Comparison of ENCODE assay signal across 17 cellular contexts in the genomic region with DNA sequence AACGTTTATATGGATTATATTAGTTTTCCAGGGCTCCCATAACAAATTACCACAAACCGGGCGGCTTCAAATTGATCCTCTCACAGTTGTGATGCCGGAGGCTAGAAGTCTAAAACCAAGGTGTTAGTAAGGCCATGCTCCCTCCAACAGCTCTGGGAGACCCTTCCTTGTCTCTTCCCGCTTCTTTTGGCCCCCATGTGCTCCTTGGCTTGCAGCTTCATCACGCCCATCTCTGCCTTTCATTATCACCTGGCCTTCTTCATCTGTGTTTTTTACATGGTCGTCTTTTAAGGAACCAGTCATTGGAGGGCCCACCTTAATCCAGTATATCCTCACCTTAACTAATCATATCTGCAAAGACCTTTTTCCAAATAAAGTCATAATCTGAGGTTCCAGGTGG. TPM values are rescaled to one million over a fixed set of nuclear protein-coding genes. Genes with fewer than 3 reads are reported as not detected.
A peak's percentile ranks its signal among the peaks of the same experiment; 100 is the strongest.
DNase-seq lines count a peak whose midpoint lies in the region; ATAC-seq, FAIRE-seq and TF ChIP-seq lines count a peak whose summit lies in the region.
"Had no signal": no experiment of that assay in that cellular context is flagged by ENCODE, and none has a peak within 500 bp of the region (broad histone marks: within the 10 kb centered on the region; RNA-seq: fewer than 3 reads in every experiment).

No MANE protein-coding gene starts in this region.

- H3K27me3 Mint-ChIP-seq in CD4-positive, alpha-beta T cell: no peaks in the 10 kb centered on the region
- H3K27me3 Mint-ChIP-seq in CD8-positive, alpha-beta memory T cell: no peaks in the 10 kb centered on the region

- no peak for TF ChIP-seq RAD21 in K562 (CRISPR knock-in tag; conservative IDR thresholded peaks at IDR 0.05 in 1 of 2, IDR thresholded peaks at IDR 0.05 in 1 of 2)

- TF ChIP-seq CTCF in CD4-positive, alpha-beta T cell (IDR thresholded peaks at IDR 0.05): no peak
- no peak for TF ChIP-seq CTCF in K562 (IDR thresholded peaks at IDR 0.05 in 2 of 3, conservative IDR thresholded peaks at IDR 0.05 in 1 of 3; ENCODE audit: insufficient read depth in 2 of 3, low read depth in 1 of 3, low read length in 3 of 3)

- no peaks in the 10 kb centered on the region for H3K9me3 ChIP-seq in CD4-positive, alpha-beta T cell (ENCODE audit: control insufficient read depth, low read length)
- H3K9me3 ChIP-seq in K562 (replicated peaks; ENCODE audit: control insufficient read depth, insufficient read depth, low read depth, low read length): no peaks in the 10 kb centered on the region
- H3K9me3 ChIP-seq in CD8-positive, alpha-beta memory T cell (ENCODE audit: low read length): no peaks in the 10 kb centered on the region
- H3K9me3 ChIP-seq: HAP-1 had no signal

- H3K9me3 Mint-ChIP-seq in CD4-positive, alpha-beta T cell: no peaks in the 10 kb centered on the region
- peaks cover 0 to 1% (median 0%) of the 10 kb centered on the region in 5 donors for H3K9me3 Mint-ChIP-seq in CD8-positive, alpha-beta memory T cell
- H3K9me3 Mint-ChIP-seq: CD8-positive, alpha-beta T cell; GM23338 had no signal

- POLR2A ChIA-PET in CD4-positive, alpha-beta T cell (lab: Charles Lee): no interaction called here
- POLR2A ChIA-PET in HEK293T (lab: Yijun Ruan, JAX): no interaction called here
- POLR2A ChIA-PET in K562 (lab: Yijun Ruan, JAX): interaction anchor here (0.6 kb wide), 1 partner anchor 8 kb away, joined by 5 read pairs; no protein-coding TSS in a partner anchor
- POLR2A ChIA-PET in CD8-positive, alpha-beta memory T cell (lab: Charles Lee): no interaction called here

- H3K4me3 Mint-ChIP-seq in CD4-positive, alpha-beta T cell: peak overlapping the region; percentile 40
- no peak overlapping the region for H3K4me3 Mint-ChIP-seq in CD8-positive, alpha-beta memory T cell
- H3K4me3 Mint-ChIP-seq: CD8-positive, alpha-beta T cell; GM23338 had no signal

- H3K79me2 ChIP-seq in K562 (ENCODE audit: control insufficient read depth, insufficient read depth, low read length): peaks cover 68% of the 10 kb centered on the region

- no peak for DNase-seq in CD4-positive, alpha-beta T cell
- DNase-seq in HEK293T (ENCODE audit: extremely low spot score) (no peak), K562 (ENCODE audit: extremely low read depth in 1 of 4, low spot score in 3 of 4) (no peak), SIG-M5 (lab: John Stamatoyannopoulos, UW) (no peak)
- no peak for DNase-seq in CD8-positive, alpha-beta memory T cell
- DNase-seq: C1 segment of cervical spinal cord; CD8-positive, alpha-beta T cell; DMS 273 treated with DMSO at 0.1 percent for 48 hours; DMS79; EL; GDM1 had no signal

- peaks cover 3% of the 10 kb centered on the region for H3K9me1 ChIP-seq in K562 (ENCODE audit: control insufficient read depth, insufficient read depth, low read length)

- H3K36me3 Mint-ChIP-seq in CD4-positive, alpha-beta T cell (ENCODE audit: low read depth): peaks cover 3% of the 10 kb centered on the region
- peaks cover 7 to 17% (median 8%) of the 10 kb centered on the region in 3 donors for H3K36me3 Mint-ChIP-seq in CD8-positive, alpha-beta memory T cell

- TF ChIP-seq POLR2A in K562 (conservative IDR thresholded peaks at IDR 0.05): no peak

- H2AFZ ChIP-seq in K562 (ENCODE audit: low read depth, low read length): no peak overlapping the region
- H2AFZ ChIP-seq: GM23338 had no signal

- peaks cover 0 to 28% of the 10 kb centered on the region in 2 experiments; a peak in 4 of 5 replicates for H3K4me1 ChIP-seq in K562 (replicated peaks in 1 of 2; ENCODE audit: control insufficient read depth in 2 of 2, insufficient read depth in 2 of 2, low read length in 2 of 2)
- peaks cover 38% of the 10 kb centered on the region for H3K4me1 ChIP-seq in CD8-positive, alpha-beta memory T cell (ENCODE audit: insufficient read depth, low read length)

- peaks cover 84% of the 10 kb centered on the region for H3K4me1 Mint-ChIP-seq in CD4-positive, alpha-beta T cell (ENCODE audit: low read depth)
- H3K4me1 Mint-ChIP-seq in CD8-positive, alpha-beta memory T cell: peaks cover 65 to 91% (median 85%) of the 10 kb centered on the region in 3 donors

- H3K4me3 ChIP-seq in K562: no peak overlapping the region
- no peak overlapping the region for H3K4me3 ChIP-seq in CD8-positive, alpha-beta memory T cell (ENCODE audit: low read length)
- H3K4me3 ChIP-seq: GM12878, GM23338, HAP-1 had no signal

- no peak for FAIRE-seq in K562 (lab: Jason Lieb, UNC)
- FAIRE-seq: GM12878, GM19239, H54 had no signal

- no peak for ATAC-seq in CD4-positive, alpha-beta T cell (ENCODE audit: poor library complexity)
- ATAC-seq in K562 (no peak), GM21360 (IDR thresholded peaks at IDR 0.05; ENCODE audit: unreplicated experiment) (no peak)
- ATAC-seq: CD8-positive, alpha-beta T cell; GM12878; GM23338 had no signal

- H3K27ac ChIP-seq in CD4-positive, alpha-beta T cell (ENCODE audit: low read depth, low read length): no peak overlapping the region
- H3K27ac ChIP-seq in K562 (ENCODE audit: extremely low read depth, low read depth, low read length): no peak overlapping the region
- H3K27ac ChIP-seq in CD8-positive, alpha-beta memory T cell (ENCODE audit: low read depth, low read length): no peak overlapping the region

- no peak overlapping the region for H3K27ac Mint-ChIP-seq in CD4-positive, alpha-beta T cell
- H3K27ac Mint-ChIP-seq in CD8-positive, alpha-beta memory T cell: peak overlapping the region in 1 of 8 donors; percentile 62
- H3K27ac Mint-ChIP-seq: CD8-positive, alpha-beta T cell; GM23338 had no signal

- in situ Hi-C loops in K562 (cut with MboI): no loop called here

- no peaks in the 10 kb centered on the region for H4K20me1 ChIP-seq in K562 (replicated peaks; ENCODE audit: control insufficient read depth, insufficient read depth, low read length)

- no peaks in the 10 kb centered on the region for H3K27me3 ChIP-seq in CD4-positive, alpha-beta T cell (ENCODE audit: control insufficient read depth, insufficient read depth, low read length)
- H3K27me3 ChIP-seq in K562 (ENCODE audit: control insufficient read depth in 2 of 2, insufficient read depth in 2 of 2, low read length in 2 of 2): no peaks in the 10 kb centered on the region
- no peaks in the 10 kb centered on the region for H3K27me3 ChIP-seq in CD8-positive, alpha-beta memory T cell (ENCODE audit: insufficient read depth, low read length, poor library complexity, severe bottlenecking)

- intact Hi-C loops in CD4-positive, alpha-beta T cell (cut with DNase I, micrococcal nuclease): loop anchor here in 1 of 2 experiments (5.0 to 10.0 kb wide), 2 partner anchors 38 to 920 kb away; a partner anchor contains a TSS
- intact Hi-C loops in K562 (cut with micrococcal nuclease): no loop called here

- BruUV-seq in K562 (replicated peaks; lab: Mats Ljungman, UMichigan): no TSS peak

- no peak overlapping the region for H3K4me2 ChIP-seq in K562 (ENCODE audit: insufficient read depth, low read length)
- H3K4me2 ChIP-seq: GM23338 had no signal

- H3K36me3 ChIP-seq in K562 (ENCODE audit: control insufficient read depth, insufficient read depth, low read length): no peaks in the 10 kb centered on the region
- no peaks in the 10 kb centered on the region for H3K36me3 ChIP-seq in CD8-positive, alpha-beta memory T cell (ENCODE audit: insufficient read depth, low read length)
- H3K36me3 ChIP-seq: HAP-1 had no signal

- H3K9ac ChIP-seq in K562 (ENCODE audit: insufficient read depth in 1 of 2, low read depth in 2 of 2, low read length in 2 of 2): no peak overlapping the region

- CTCF ChIA-PET in CD4-positive, alpha-beta T cell (lab: Charles Lee): no interaction called here
- CTCF ChIA-PET in HEK293T (lab: Yijun Ruan, JAX): interaction anchor here (0.8 kb wide), 1 partner anchor 8 kb away, joined by 5 read pairs; no protein-coding TSS in a partner anchor
- CTCF ChIA-PET in K562 (lab: Yijun Ruan, JAX; ENCODE audit: low intra/inter-chr PET ratio): no interaction called here
- CTCF ChIA-PET in CD8-positive, alpha-beta memory T cell (lab: Charles Lee): no interaction called here

- 88% methylated on average over 7 of the region's 7 CpGs for WGBS in K562 (ENCODE audit: insufficient coverage, low coverage, missing lambda C conversion rate)

- TF ChIP-seq EP300 in K562 (IDR thresholded peaks at IDR 0.05; ENCODE audit: low read length): no peak

TF ChIP-seq in HEK293T, 16 proteins besides CTCF, POLR2A, EP300 and RAD21 (continues in another document):
- TF ChIP-seq NFRKB (IDR thresholded peaks at IDR 0.05) (no peak), FOXM1 (IDR thresholded peaks at IDR 0.05; ENCODE audit: borderline replicate concordance) (no peak), BHLHE40 (IDR thresholded peaks at IDR 0.05; ENCODE audit: borderline replicate concordance) (no peak), ELF4 (IDR thresholded peaks at IDR 0.05) (no peak), SUZ12 (IDR thresholded peaks at IDR 0.05) (no peak), TARDBP (IDR thresholded peaks at IDR 0.05) (no peak)

TF ChIP-seq in K562, 482 proteins besides CTCF, POLR2A, EP300 and RAD21 (continues in another document):
- TF ChIP-seq SETDB1 (IDR thresholded peaks at IDR 0.05; ENCODE audit: low read length): no peak

RNA-seq across cellular contexts. Expression of a gene that starts 13.9 kb away (rescaled TPM):
- 100 to 1,000 TPM; 108 to 112 TPM for total RNA-seq in CD4-positive, alpha-beta T cell
- total RNA-seq in K562 (2011; cell fraction: chromatin; rRNA removed; ENCODE audit: low replicate concordance): 23.1 and 46.8 TPM in 2 replicates
- total RNA-seq in K562 (2011; cell fraction: nucleolus; rRNA removed): 19.0 and 23.3 TPM in 2 replicates
- 37.7 and 47.7 TPM in 2 replicates for total RNA-seq in K562 (2011; cell fraction: nucleoplasm; rRNA removed)
- total RNA-seq in K562 (2014; rRNA removed): 32.3 and 61.1 TPM in 2 replicates
- total RNA-seq in K562 (2014; rRNA removed; fragmentation: Illumina TruSeq; extraction: Trizol): 35.1 and 38.1 TPM in 2 replicates
- total RNA-seq in K562 (2015; rRNA removed; fragmentation: Illumina TruSeq; extraction: Trizol): 31.1 and 32.6 TPM in 2 replicates
- 46.6 and 47.5 TPM in 2 replicates for total RNA-seq in K562 (2021)
- polyA plus RNA-seq in K562 (2011; rRNA removed): 56.0 and 66.5 TPM in 2 replicates
- polyA plus RNA-seq in K562 (2011; cell fraction: cytosol; rRNA removed): 38.4 and 50.6 TPM in 2 replicates
- polyA plus RNA-seq in K562 (2011; cell fraction: nucleus; rRNA removed): 26.1 and 32.9 TPM in 2 replicates
- 36.3 and 50.2 TPM in 2 replicates for polyA plus RNA-seq in K562 (2012)
- 50.7 and 70.7 TPM in 2 replicates for polyA plus RNA-seq in K562 (2014; fragmentation: Illumina TruSeq; extraction: Trizol)
- 10 to 100 TPM; 33.6 to 40.7 TPM for polyA plus RNA-seq in K562 (2014; fragmentation: Nextera tagmentation; extraction: Ambion mirVana)
- 49.6 and 55.1 TPM in 2 replicates for polyA plus RNA-seq in K562 (2014; rRNA removed)
- 72.7 and 74.0 TPM in 2 replicates for polyA minus RNA-seq in K562 (2011; rRNA and poly(A)+ RNA removed)
- polyA minus RNA-seq in K562 (2011; cell fraction: cytosol; rRNA and poly(A)+ RNA removed): 32.1 and 37.0 TPM in 2 replicates
- polyA minus RNA-seq in K562 (2011; cell fraction: nucleus; rRNA and poly(A)+ RNA removed): 24.8 and 45.2 TPM in 2 replicates
- 10 to 100 TPM; 38.5 to 38.6 TPM for total RNA-seq in CD8-positive, alpha-beta memory T cell
- polyA plus RNA-seq in CD8-positive, alpha-beta memory T cell: 80.4 TPM
